Comparison of ENCODE assay signal across 8 cellular contexts in the genomic region with DNA sequence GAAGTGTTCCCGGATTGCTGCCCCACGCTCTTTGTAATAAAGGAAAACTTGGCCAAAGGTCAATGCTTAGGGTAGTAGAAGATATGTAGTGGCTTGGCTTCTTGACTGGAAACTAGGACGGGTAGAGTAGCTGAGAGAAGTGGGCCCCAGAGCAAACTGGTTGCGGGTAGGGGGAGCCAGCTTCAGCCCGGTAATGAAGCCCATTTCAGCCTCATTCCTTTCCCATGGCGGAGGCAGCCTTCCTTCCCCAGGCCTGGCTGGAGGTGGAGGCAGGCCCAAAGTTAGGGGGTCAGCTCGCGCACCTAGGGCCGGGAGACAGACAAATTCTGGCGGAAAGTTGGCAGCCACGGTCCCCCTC. TPM values are rescaled to one million over a fixed set of nuclear protein-coding genes. Genes with fewer than 3 reads are reported as not detected.
DNase-seq lines count a peak whose midpoint lies in the region; ATAC-seq and TF ChIP-seq lines count a peak whose summit lies in the region.

No MANE protein-coding gene starts in this region.

- ATAC-seq in activated T-cell treated with anti-CD3 and anti-CD28 coated beads, Interleukin-2, amount 50 U/mL, for 72 hours (replicated peaks in 1 of 2): no peak

- peaks cover 15% of the 10 kb centered on the region for H3K4me1 Mint-ChIP-seq in activated T-cell treated with anti-CD3 and anti-CD28 coated beads, Interleukin-2, amount 50 U/mL, for 72 hours (ENCODE audit: low read depth)
- peaks cover 54% of the 10 kb centered on the region for H3K4me1 Mint-ChIP-seq in osteocyte (ENCODE audit: unreplicated experiment)

- H3K27me3 Mint-ChIP-seq in activated T-cell treated with anti-CD3 and anti-CD28 coated beads, Interleukin-2, amount 50 U/mL, for 72 hours (ENCODE audit: low read depth): peaks cover 18% of the 10 kb centered on the region
- no peaks in the 10 kb centered on the region for H3K27me3 Mint-ChIP-seq in osteocyte (ENCODE audit: unreplicated experiment)

- peak overlapping the region; percentile 70 to 86 for H3K4me3 Mint-ChIP-seq in activated T-cell treated with anti-CD3 and anti-CD28 coated beads, Interleukin-2, amount 50 U/mL, for 72 hours
- peak overlapping the region; percentile 97 for H3K4me3 Mint-ChIP-seq in osteocyte (ENCODE audit: unreplicated experiment)

- H3K9me3 Mint-ChIP-seq in activated T-cell treated with anti-CD3 and anti-CD28 coated beads, Interleukin-2, amount 50 U/mL, for 72 hours: no peaks in the 10 kb centered on the region
- no peaks in the 10 kb centered on the region for H3K9me3 Mint-ChIP-seq in osteocyte (ENCODE audit: unreplicated experiment)

- peaks cover 0 to 3% of the 10 kb centered on the region in 2 donors for H3K36me3 Mint-ChIP-seq in activated T-cell treated with anti-CD3 and anti-CD28 coated beads, Interleukin-2, amount 50 U/mL, for 72 hours (ENCODE audit: insufficient read depth in 2 of 2)
- H3K36me3 Mint-ChIP-seq in osteocyte (ENCODE audit: unreplicated experiment): peaks cover 7% of the 10 kb centered on the region

- no peak for DNase-seq in activated T-cell treated with anti-CD3 and anti-CD28 coated beads, Interleukin-2, amount 50 U/mL, for 72 hours
- DNase-seq in activated T-cell treated with anti-CD3 and anti-CD28 coated beads for 4 hours (no peak), germinal center (ENCODE audit: low spot score) (peak; percentile 13), osteocyte (ENCODE audit: extremely low spot score, unreplicated experiment) (no peak), NCI-H226 (no peak), iPS-NIHi7 (ENCODE audit: extremely low spot score) (no peak), NCI-H2107 (lab: John Stamatoyannopoulos, UW) (no peak)

- peak overlapping the region; percentile 41; the same call in 1 of the 2 replicates for H3K27ac ChIP-seq in VCaP

- no peak for TF ChIP-seq CTCF in VCaP (conservative IDR thresholded peaks at IDR 0.05)
- TF ChIP-seq CTCF in osteocyte (IDR thresholded peaks at IDR 0.05): no peak

- H3K27ac Mint-ChIP-seq in activated T-cell treated with anti-CD3 and anti-CD28 coated beads, Interleukin-2, amount 50 U/mL, for 72 hours: no peak overlapping the region
- peak overlapping the region; percentile 99 for H3K27ac Mint-ChIP-seq in osteocyte (ENCODE audit: unreplicated experiment)

RNA-seq across cellular contexts. Expression of gene NEXN, which starts 0.4 kb away (rescaled TPM):
- total RNA-seq in activated T-cell treated with anti-CD3 and anti-CD28 coated beads, Interleukin-2, amount 50 U/mL, for 72 hours: 1 to 10 TPM; 1.1 to 1.4 TPM
- total RNA-seq in osteocyte: 19.3 and 19.5 TPM in 2 replicates
